10 cellular contexts compared by ENCODE assay signal in the genomic region with DNA sequence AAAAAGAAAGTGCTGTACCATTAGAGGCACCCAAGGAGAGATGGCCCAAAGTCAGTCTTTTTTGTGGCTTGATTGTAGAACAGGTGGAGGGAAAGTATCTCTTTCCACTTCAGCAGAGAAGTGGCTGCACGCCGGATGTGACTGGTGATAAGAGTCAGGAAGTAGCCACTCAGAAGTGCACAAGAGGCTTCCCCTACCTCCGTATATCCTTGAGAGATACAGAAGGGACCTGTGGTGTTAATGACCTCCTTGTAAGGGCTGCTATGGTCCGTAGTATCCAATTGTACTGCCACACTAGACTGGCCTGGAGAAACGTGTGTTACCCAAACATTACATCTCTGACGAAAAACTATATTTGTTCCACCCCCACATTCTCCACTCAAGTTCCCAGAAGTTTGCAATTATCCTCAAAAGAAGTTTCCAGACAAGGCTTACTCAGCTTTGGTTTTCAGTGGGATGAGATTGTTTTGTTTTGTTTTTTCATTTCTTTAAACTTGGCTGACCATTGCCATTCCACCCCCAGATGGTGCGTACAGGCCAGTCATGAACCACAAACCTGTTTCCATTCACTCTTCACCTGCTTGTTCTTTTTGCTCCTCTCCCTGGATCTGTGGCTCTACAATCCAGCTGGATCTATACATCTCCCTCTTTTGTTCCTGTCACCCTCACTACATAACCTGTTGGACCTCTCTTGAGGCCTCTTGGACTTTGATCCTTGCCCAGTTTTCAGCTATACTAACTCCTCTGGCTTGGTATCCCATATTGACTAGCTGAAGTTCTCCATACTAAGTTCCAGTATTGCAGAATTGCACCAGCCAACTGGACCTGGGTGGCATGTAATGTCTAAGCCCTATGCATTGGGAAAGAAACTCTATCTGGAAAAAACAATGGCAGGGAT. TPM values are rescaled to one million over a fixed set of nuclear protein-coding genes. Genes with fewer than 3 reads are reported as not detected.
DNase-seq lines count a peak whose midpoint lies in the region; ATAC-seq, FAIRE-seq and TF ChIP-seq lines count a peak whose summit lies in the region.
"Had no signal": no experiment of that assay in that cellular context is flagged by ENCODE, and none has a peak within 500 bp of the region (broad histone marks: within the 10 kb centered on the region; RNA-seq: fewer than 3 reads in every experiment).

No MANE protein-coding gene starts in this region.

- peak; percentile 43 for DNase-seq in activated CD4-positive, alpha-beta T cell treated with anti-CD3 and anti-CD28 coated beads for 36 hours
- DNase-seq in activated CD4-positive, alpha-beta T cell treated with anti-CD3 and anti-CD28 coated beads for 4 hours = no peak
- peak; percentile 62 for DNase-seq in IMR-90
- peak; percentile 56 for DNase-seq in astrocyte of the hippocampus (ENCODE audit: low read depth, low spot score)
- peak; percentile 80 for DNase-seq in small intestine
- no peak for DNase-seq in midbrain (lab: John Stamatoyannopoulos, UW)
- DNase-seq: activated T-cell treated with anti-CD3 and anti-CD28 coated beads, Interleukin-2, amount 50 U/mL, for 1 hour; T-cell had no signal

- H3K4me2 ChIP-seq in IMR-90 (ENCODE audit: low read depth, low read length) = no peak overlapping the region

- no peaks in the 10 kb centered on the region for H4K20me1 ChIP-seq in IMR-90 (ENCODE audit: insufficient read depth, low read length)

- no peak overlapping the region for H3K4ac ChIP-seq in IMR-90 (ENCODE audit: low read depth, low read length)

- no peak overlapping the region for H2BK5ac ChIP-seq in IMR-90 (ENCODE audit: low read depth, low read length, poor library complexity, severe bottlenecking)

- H3K9me3 ChIP-seq in IMR-90 (ENCODE audit: control insufficient read depth, insufficient read depth, low read length) (no peaks in the 10 kb centered on the region), small intestine (ENCODE audit: control insufficient read depth, low read depth) (no peaks in the 10 kb centered on the region)

- H2BK20ac ChIP-seq in IMR-90 (ENCODE audit: low read depth, low read length) = no peak overlapping the region

- ATAC-seq in activated CD4-positive, alpha-beta T cell treated with anti-CD3 and anti-CD28 coated beads for 36 hours = peak; percentile 85
- ATAC-seq in IMR-90 (ENCODE audit: low read depth) = peak; percentile 44
- ATAC-seq in GM21390 (IDR thresholded peaks at IDR 0.05; ENCODE audit: unreplicated experiment) = no peak
- ATAC-seq in GM21786 (IDR thresholded peaks at IDR 0.05; ENCODE audit: unreplicated experiment) = no peak

- no peak overlapping the region for H2AK5ac ChIP-seq in IMR-90 (ENCODE audit: low read depth, low read length)

- FAIRE-seq in small intestine (lab: Jason Lieb, UNC) = no peak

- no peaks in the 10 kb centered on the region for H3K36me3 ChIP-seq in IMR-90 (ENCODE audit: control insufficient read depth, insufficient read depth, low read length)
- H3K36me3 ChIP-seq in small intestine (ENCODE audit: control insufficient read depth in 2 of 2, insufficient read depth in 2 of 2, low read length in 2 of 2) = no peaks in the 10 kb centered on the region

- H2BK120ac ChIP-seq in IMR-90 (ENCODE audit: low read depth, low read length) = no peak overlapping the region

- no peaks in the 10 kb centered on the region for H3K79me1 ChIP-seq in IMR-90 (ENCODE audit: low read depth in 1 of 2, low read length in 2 of 2)

- POLR2A ChIA-PET in activated CD4-positive, alpha-beta T cell treated with anti-CD3 and anti-CD28 coated beads for 36 hours (lab: Charles Lee) = interaction anchor here (0.6 kb wide), 2 partner anchors 32 to 238 kb away, joined by 3 to 5 read pairs; no protein-coding TSS in a partner anchor
- POLR2A ChIA-PET in IMR-90 (lab: Charles Lee; ENCODE audit: unreplicated experiment) = interaction anchor here (0.6 kb wide), 1 partner anchor 19 kb away, joined by 6 read pairs; no protein-coding TSS in a partner anchor

- H3K9me1 ChIP-seq in IMR-90 (ENCODE audit: insufficient read depth, low read length) = no peaks in the 10 kb centered on the region

- H3K18ac ChIP-seq in IMR-90 (ENCODE audit: low read depth, low read length) = no peak overlapping the region

- H4K8ac ChIP-seq in IMR-90 (ENCODE audit: low read depth in 2 of 2, low read length in 2 of 2) = no peak overlapping the region

- H3K9ac ChIP-seq in IMR-90 (ENCODE audit: low read depth, low read length) = no peak overlapping the region

- TF ChIP-seq CTCF in IMR-90 (conservative IDR thresholded peaks at IDR 0.05; ENCODE audit: low read depth, low read length) = no peak

- no peaks in the 10 kb centered on the region for H3K9me3 Mint-ChIP-seq in activated CD4-positive, alpha-beta T cell treated with anti-CD3 and anti-CD28 coated beads for 36 hours (ENCODE audit: low read depth)
- H3K9me3 Mint-ChIP-seq: T-cell had no signal

- in situ Hi-C loops in IMR-90 (cut with MboI; ENCODE audit: low sequenced_read_pairs) = no loop called here

- CTCF ChIA-PET in activated CD4-positive, alpha-beta T cell treated with anti-CD3 and anti-CD28 coated beads for 36 hours (lab: Charles Lee) = interaction anchor here (0.6 to 0.7 kb wide), 3 partner anchors 20 to 1290 kb away, joined by 3 to 4 read pairs (median 3); no protein-coding TSS in a partner anchor
- CTCF ChIA-PET in IMR-90 (lab: Yijun Ruan, JAX) = interaction anchor here (1.4 kb wide), 1 partner anchor 20 kb away, joined by 4 read pairs; no protein-coding TSS in a partner anchor

- H2BK15ac ChIP-seq in IMR-90 (ENCODE audit: low read depth, low read length) = no peak overlapping the region

- H3K27ac Mint-ChIP-seq in activated CD4-positive, alpha-beta T cell treated with anti-CD3 and anti-CD28 coated beads for 36 hours = peak overlapping the region; percentile 5
- H3K27ac Mint-ChIP-seq: T-cell had no signal

- dilution Hi-C loops in IMR-90 (cut with HindIII; ENCODE audit: low sequenced_read_pairs, unreplicated experiment) = no loop called here

- H3K4me3 Mint-ChIP-seq in activated CD4-positive, alpha-beta T cell treated with anti-CD3 and anti-CD28 coated beads for 36 hours = no peak overlapping the region
- H3K4me3 Mint-ChIP-seq: T-cell had no signal

- H3K4me1 Mint-ChIP-seq in activated CD4-positive, alpha-beta T cell treated with anti-CD3 and anti-CD28 coated beads for 36 hours = peaks cover 14% of the 10 kb centered on the region

- 60% methylated on average over 1 of the region's 7 CpGs; no CpG with 5 or more reads in 1 of the 2 experiments for WGBS in IMR-90 (ENCODE audit: extremely low coverage in 2 of 2, insufficient read length in 1 of 2), 2 experiments
- 49 to 76% (median 65%) methylated on average over 7 of the region's 7 CpGs for WGBS in small intestine, 3 donors

- no peaks in the 10 kb centered on the region for H3K27me3 Mint-ChIP-seq in activated CD4-positive, alpha-beta T cell treated with anti-CD3 and anti-CD28 coated beads for 36 hours

- H3K4me1 ChIP-seq in IMR-90 (ENCODE audit: control insufficient read depth, insufficient read depth, low read length) (no peaks in the 10 kb centered on the region), small intestine (ENCODE audit: control insufficient read depth in 2 of 2, insufficient read depth in 1 of 2, low read depth in 1 of 2, low read length in 1 of 2) (peaks cover 2 to 3% of the 10 kb centered on the region in 2 donors)

- H3K23ac ChIP-seq in IMR-90 (ENCODE audit: low read depth, low read length) = no peak overlapping the region

- BruUV-seq in IMR-90 (replicated peaks; lab: Mats Ljungman, UMichigan) = no TSS peak

- H3K27ac ChIP-seq in IMR-90 (ENCODE audit: insufficient read depth, low read length) (no peak overlapping the region), small intestine (ENCODE audit: low read depth in 1 of 2, low read length in 1 of 2) (no peak overlapping the region)

- TF ChIP-seq RAD21 in IMR-90 (IDR thresholded peaks at IDR 0.05; ENCODE audit: low read length) = no peak

- H2AFZ ChIP-seq in IMR-90 (replicated peaks; ENCODE audit: low read length, poor library complexity) = no peak overlapping the region

- H3K4me3 ChIP-seq in IMR-90 (ENCODE audit: insufficient read depth, low read depth, low read length) = no peak overlapping the region
- H3K4me3 ChIP-seq in small intestine (ENCODE audit: low read depth in 1 of 2, low read length in 2 of 2) = no peak overlapping the region

- no peak overlapping the region for H4K91ac ChIP-seq in IMR-90 (ENCODE audit: insufficient read depth, low read depth, low read length)

- H3K36me3 Mint-ChIP-seq in activated CD4-positive, alpha-beta T cell treated with anti-CD3 and anti-CD28 coated beads for 36 hours (ENCODE audit: low read depth) = no peaks in the 10 kb centered on the region
- H3K36me3 Mint-ChIP-seq: T-cell had no signal

- intact Hi-C loops in activated CD4-positive, alpha-beta T cell treated with anti-CD3 and anti-CD28 coated beads for 36 hours (cut with DNase I, micrococcal nuclease) = no loop called here
- intact Hi-C loops in IMR-90 (cut with micrococcal nuclease) = no loop called here

- no peak overlapping the region for H2AK9ac ChIP-seq in IMR-90 (replicated peaks; ENCODE audit: low read depth, low read length, poor library complexity)

- H3K56ac ChIP-seq in IMR-90 (ENCODE audit: extremely low read depth, insufficient read depth, low read length) = no peak overlapping the region

- TF ChIP-seq POLR2A in IMR-90 (IDR thresholded peaks at IDR 0.05; ENCODE audit: low read depth, low read length) = no peak

- no peak overlapping the region for H3K14ac ChIP-seq in IMR-90 (replicated peaks; ENCODE audit: low read depth, low read length)

- H3K27me3 ChIP-seq in IMR-90 (ENCODE audit: control insufficient read depth, insufficient read depth, low read length) (peaks cover 4% of the 10 kb centered on the region), small intestine (ENCODE audit: control insufficient read depth in 2 of 2, insufficient read depth in 2 of 2, low read length in 2 of 2) (no peaks in the 10 kb centered on the region)

- H4K5ac ChIP-seq in IMR-90 (ENCODE audit: low read depth, low read length) = no peak overlapping the region

TF ChIP-seq in IMR-90, 13 proteins besides CTCF, POLR2A, EP300 and RAD21 (continues in another document):
- TF ChIP-seq CHD1 (IDR thresholded peaks at IDR 0.05; ENCODE audit: low read depth, low read length) = no peak
- TF ChIP-seq, protein P1, sequence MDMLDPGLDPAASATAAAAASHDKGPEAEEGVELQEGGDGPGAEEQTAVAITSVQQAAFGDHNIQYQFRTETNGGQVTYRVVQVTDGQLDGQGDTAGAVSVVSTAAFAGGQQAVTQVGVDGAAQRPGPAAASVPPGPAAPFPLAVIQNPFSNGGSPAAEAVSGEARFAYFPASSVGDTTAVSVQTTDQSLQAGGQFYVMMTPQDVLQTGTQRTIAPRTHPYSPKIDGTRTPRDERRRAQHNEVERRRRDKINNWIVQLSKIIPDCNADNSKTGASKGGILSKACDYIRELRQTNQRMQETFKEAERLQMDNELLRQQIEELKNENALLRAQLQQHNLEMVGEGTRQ (IDR thresholded peaks at IDR 0.05; ENCODE audit: low read depth, low read length) = no peak
- TF ChIP-seq CEBPB (IDR thresholded peaks at IDR 0.05; ENCODE audit: low read depth, low read length) = no peak

RNA-seq across cellular contexts. Expression of gene MED13, which starts 20.7 kb away (rescaled TPM):
- 10 to 100 TPM; 33.7 to 49.8 TPM for total RNA-seq in activated CD4-positive, alpha-beta T cell treated with anti-CD3 and anti-CD28 coated beads for 36 hours
- total RNA-seq in IMR-90 (2012; rRNA removed) = 51.1 and 67.2 TPM in 2 replicates
- polyA plus RNA-seq in IMR-90 (2012; rRNA removed) (7.1 and 9.7 TPM in 2 replicates), small intestine (1 to 10 TPM; 7.3 to 10.0 (median 8.9) TPM)
- polyA plus RNA-seq in IMR-90 (2012; cell fraction: cytosol; rRNA removed) = 1.5 and 3.2 TPM in 2 replicates
- 2.9 and 17.1 TPM in 2 replicates for polyA plus RNA-seq in IMR-90 (2012; cell fraction: nucleus; rRNA removed; ENCODE audit: low replicate concordance)

Comparison
In these comparisons a context has a peak if more than half of its experiments do, and no peak if none do; other contexts are left out.
1. DNase-seq: peak in activated CD4-positive, alpha-beta T cell treated with anti-CD3 and anti-CD28 coated beads for 36 hours (single experiment), IMR-90 (single experiment), astrocyte of the hippocampus (single experiment) and small intestine (single experiment); none in activated CD4-positive, alpha-beta T cell treated with anti-CD3 and anti-CD28 coated beads for 4 hours (0 of 2) and midbrain (single experiment).
2. ATAC-seq: peak in activated CD4-positive, alpha-beta T cell treated with anti-CD3 and anti-CD28 coated beads for 36 hours (single experiment) and IMR-90 (single experiment); none in GM21390 (single experiment) and GM21786 (single experiment).